Comparison of ENCODE assay signal across 1 cellular context in the genomic region with DNA sequence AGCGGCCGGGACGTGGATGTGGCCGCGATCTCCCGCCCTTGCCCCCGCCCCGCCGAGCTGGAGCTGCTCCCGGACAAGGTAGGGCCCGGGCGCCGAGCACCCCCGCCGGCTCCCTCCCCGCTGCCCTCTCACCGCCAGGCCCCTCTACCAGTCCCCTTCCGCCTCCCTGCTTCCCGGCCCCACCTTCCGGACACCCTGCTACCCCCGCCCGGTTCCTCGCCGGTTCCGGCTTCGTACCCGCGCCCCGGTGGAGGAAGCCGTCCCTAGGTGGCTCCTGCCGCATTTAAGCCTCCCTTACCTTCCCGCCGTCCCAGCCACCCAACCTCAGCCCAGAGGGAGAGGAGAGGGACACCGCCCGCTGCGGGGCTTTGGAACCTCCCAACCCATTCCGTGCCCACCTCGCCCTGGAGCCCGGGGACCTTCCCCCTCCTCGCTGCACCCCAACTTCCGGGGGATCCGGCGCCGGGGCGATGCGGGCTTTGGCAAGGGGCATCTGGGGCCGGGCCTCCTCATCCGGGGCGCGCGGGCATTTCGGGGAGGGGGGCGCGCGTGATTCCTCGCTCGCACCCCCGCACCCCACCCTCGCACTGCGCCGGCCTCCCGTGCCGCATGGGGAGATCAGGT.
A peak's percentile ranks its signal among the peaks of the same experiment; 100 is the strongest.
TF ChIP-seq lines count a peak whose summit lies in the region.

No MANE protein-coding gene starts in this region.

TF ChIP-seq in HepG2, 621 proteins besides CTCF, POLR2A, EP300 and RAD21 (continued from another document and continues in another):
- TF ChIP-seq, protein P1, sequence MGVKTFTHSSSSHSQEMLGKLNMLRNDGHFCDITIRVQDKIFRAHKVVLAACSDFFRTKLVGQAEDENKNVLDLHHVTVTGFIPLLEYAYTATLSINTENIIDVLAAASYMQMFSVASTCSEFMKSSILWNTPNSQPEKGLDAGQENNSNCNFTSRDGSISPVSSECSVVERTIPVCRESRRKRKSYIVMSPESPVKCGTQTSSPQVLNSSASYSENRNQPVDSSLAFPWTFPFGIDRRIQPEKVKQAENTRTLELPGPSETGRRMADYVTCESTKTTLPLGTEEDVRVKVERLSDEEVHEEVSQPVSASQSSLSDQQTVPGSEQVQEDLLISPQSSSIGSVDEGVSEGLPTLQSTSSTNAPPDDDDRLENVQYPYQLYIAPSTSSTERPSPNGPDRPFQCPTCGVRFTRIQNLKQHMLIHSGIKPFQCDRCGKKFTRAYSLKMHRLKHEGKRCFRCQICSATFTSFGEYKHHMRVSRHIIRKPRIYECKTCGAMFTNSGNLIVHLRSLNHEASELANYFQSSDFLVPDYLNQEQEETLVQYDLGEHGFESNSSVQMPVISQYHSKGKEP (CRISPR knock-in tag; IDR thresholded peaks at IDR 0.05): no peak
- TF ChIP-seq, protein P2, sequence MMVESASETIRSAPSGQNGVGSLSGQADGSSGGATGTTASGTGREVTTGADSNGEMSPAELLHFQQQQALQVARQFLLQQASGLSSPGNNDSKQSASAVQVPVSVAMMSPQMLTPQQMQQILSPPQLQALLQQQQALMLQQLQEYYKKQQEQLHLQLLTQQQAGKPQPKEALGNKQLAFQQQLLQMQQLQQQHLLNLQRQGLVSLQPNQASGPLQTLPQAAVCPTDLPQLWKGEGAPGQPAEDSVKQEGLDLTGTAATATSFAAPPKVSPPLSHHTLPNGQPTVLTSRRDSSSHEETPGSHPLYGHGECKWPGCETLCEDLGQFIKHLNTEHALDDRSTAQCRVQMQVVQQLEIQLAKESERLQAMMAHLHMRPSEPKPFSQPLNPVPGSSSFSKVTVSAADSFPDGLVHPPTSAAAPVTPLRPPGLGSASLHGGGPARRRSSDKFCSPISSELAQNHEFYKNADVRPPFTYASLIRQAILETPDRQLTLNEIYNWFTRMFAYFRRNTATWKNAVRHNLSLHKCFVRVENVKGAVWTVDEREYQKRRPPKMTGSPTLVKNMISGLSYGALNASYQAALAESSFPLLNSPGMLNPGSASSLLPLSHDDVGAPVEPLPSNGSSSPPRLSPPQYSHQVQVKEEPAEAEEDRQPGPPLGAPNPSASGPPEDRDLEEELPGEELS (CRISPR knock-in tag; IDR thresholded peaks at IDR 0.05): 0 out of 2 replicates have a peak, but pooled peaks have one; percentile 17
- no peak for TF ChIP-seq ZNF331 (CRISPR knock-in tag; IDR thresholded peaks at IDR 0.05)
- TF ChIP-seq, protein P3, sequence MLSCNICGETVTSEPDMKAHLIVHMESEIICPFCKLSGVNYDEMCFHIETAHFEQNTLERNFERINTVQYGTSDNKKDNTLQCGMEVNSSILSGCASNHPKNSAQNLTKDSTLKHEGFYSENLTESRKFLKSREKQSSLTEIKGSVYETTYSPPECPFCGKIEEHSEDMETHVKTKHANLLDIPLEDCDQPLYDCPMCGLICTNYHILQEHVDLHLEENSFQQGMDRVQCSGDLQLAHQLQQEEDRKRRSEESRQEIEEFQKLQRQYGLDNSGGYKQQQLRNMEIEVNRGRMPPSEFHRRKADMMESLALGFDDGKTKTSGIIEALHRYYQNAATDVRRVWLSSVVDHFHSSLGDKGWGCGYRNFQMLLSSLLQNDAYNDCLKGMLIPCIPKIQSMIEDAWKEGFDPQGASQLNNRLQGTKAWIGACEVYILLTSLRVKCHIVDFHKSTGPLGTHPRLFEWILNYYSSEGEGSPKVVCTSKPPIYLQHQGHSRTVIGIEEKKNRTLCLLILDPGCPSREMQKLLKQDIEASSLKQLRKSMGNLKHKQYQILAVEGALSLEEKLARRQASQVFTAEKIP (CRISPR knock-in tag; IDR thresholded peaks at IDR 0.05; ENCODE audit: borderline replicate concordance): no peak
- TF ChIP-seq ZNF567 (CRISPR knock-in tag; IDR thresholded peaks at IDR 0.05; ENCODE audit: borderline replicate concordance): no peak
- TF ChIP-seq, protein P4, sequence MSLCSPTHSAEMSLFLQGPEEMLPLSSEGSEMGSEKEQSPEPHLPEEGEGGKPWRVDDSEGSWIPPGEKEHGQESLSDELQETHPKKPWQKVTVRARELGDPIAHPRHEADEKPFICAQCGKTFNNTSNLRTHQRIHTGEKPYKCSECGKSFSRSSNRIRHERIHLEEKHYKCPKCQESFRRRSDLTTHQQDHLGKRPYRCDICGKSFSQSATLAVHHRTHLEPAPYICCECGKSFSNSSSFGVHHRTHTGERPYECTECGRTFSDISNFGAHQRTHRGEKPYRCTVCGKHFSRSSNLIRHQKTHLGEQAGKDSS (CRISPR knock-in tag; IDR thresholded peaks at IDR 0.05; ENCODE audit: borderline replicate concordance, low read depth): peak; percentile 39; the same call in 1 of the 2 replicates
- TF ChIP-seq, protein P5, sequence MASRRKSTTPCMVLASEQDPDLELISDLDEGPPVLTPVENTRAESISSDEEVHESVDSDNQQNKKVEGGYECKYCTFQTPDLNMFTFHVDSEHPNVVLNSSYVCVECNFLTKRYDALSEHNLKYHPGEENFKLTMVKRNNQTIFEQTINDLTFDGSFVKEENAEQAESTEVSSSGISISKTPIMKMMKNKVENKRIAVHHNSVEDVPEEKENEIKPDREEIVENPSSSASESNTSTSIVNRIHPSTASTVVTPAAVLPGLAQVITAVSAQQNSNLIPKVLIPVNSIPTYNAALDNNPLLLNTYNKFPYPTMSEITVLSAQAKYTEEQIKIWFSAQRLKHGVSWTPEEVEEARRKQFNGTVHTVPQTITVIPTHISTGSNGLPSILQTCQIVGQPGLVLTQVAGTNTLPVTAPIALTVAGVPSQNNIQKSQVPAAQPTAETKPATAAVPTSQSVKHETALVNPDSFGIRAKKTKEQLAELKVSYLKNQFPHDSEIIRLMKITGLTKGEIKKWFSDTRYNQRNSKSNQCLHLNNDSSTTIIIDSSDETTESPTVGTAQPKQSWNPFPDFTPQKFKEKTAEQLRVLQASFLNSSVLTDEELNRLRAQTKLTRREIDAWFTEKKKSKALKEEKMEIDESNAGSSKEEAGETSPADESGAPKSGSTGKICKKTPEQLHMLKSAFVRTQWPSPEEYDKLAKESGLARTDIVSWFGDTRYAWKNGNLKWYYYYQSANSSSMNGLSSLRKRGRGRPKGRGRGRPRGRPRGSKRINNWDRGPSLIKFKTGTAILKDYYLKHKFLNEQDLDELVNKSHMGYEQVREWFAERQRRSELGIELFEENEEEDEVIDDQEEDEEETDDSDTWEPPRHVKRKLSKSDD (CRISPR knock-in tag; IDR thresholded peaks at IDR 0.05; ENCODE audit: low read depth): 0 out of 2 replicates have a peak, but pooled peaks have one; percentile 8
- TF ChIP-seq, protein P6, sequence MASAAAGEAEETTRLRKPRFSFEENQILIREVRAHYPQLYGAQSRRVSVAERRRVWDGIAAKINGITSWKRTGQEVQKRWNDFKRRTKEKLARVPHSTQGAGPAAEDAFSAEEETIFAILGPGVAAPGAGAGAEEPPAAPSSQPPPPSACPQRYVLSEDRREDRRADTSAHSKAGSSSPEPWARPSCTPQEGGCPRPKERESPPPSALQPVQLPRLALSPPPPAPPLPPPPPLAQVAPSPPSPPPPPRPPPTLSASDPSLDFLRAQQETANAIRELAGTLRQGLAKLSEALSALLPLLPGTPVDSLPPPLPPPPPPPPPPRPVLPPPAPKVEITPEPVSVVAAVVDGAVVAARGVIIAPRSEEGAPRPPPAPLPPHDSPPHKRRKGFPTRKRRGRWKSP (CRISPR knock-in tag; IDR thresholded peaks at IDR 0.05): peak; percentile 74
- TF ChIP-seq HOXA3 (CRISPR knock-in tag; IDR thresholded peaks at IDR 0.05): peak; percentile 48; the same call in 1 of the 2 replicates
- no peak for TF ChIP-seq HDAC6 (IDR thresholded peaks at IDR 0.05; ENCODE audit: low read depth, low read length)
- TF ChIP-seq ZNF3 (CRISPR knock-in tag; IDR thresholded peaks at IDR 0.05): 0 out of 2 replicates have a peak, but pooled peaks have one; percentile 24
- TF ChIP-seq ZNF546 (CRISPR knock-in tag; conservative IDR thresholded peaks at IDR 0.05): no peak
- 0 out of 2 replicates have a peak, but pooled peaks have one; percentile 55 for TF ChIP-seq NKX3-1 (CRISPR knock-in tag; IDR thresholded peaks at IDR 0.05)
- TF ChIP-seq, protein P7, sequence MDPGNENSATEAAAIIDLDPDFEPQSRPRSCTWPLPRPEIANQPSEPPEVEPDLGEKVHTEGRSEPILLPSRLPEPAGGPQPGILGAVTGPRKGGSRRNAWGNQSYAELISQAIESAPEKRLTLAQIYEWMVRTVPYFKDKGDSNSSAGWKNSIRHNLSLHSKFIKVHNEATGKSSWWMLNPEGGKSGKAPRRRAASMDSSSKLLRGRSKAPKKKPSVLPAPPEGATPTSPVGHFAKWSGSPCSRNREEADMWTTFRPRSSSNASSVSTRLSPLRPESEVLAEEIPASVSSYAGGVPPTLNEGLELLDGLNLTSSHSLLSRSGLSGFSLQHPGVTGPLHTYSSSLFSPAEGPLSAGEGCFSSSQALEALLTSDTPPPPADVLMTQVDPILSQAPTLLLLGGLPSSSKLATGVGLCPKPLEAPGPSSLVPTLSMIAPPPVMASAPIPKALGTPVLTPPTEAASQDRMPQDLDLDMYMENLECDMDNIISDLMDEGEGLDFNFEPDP (CRISPR knock-in tag; conservative IDR thresholded peaks at IDR 0.05): 0 out of 2 replicates have a peak, but pooled peaks have one; percentile 8
- TF ChIP-seq, protein P8, sequence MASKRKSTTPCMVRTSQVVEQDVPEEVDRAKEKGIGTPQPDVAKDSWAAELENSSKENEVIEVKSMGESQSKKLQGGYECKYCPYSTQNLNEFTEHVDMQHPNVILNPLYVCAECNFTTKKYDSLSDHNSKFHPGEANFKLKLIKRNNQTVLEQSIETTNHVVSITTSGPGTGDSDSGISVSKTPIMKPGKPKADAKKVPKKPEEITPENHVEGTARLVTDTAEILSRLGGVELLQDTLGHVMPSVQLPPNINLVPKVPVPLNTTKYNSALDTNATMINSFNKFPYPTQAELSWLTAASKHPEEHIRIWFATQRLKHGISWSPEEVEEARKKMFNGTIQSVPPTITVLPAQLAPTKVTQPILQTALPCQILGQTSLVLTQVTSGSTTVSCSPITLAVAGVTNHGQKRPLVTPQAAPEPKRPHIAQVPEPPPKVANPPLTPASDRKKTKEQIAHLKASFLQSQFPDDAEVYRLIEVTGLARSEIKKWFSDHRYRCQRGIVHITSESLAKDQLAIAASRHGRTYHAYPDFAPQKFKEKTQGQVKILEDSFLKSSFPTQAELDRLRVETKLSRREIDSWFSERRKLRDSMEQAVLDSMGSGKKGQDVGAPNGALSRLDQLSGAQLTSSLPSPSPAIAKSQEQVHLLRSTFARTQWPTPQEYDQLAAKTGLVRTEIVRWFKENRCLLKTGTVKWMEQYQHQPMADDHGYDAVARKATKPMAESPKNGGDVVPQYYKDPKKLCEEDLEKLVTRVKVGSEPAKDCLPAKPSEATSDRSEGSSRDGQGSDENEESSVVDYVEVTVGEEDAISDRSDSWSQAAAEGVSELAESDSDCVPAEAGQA (IDR thresholded peaks at IDR 0.05; ENCODE audit: low read depth): no peak
- TF ChIP-seq, protein P8 (CRISPR knock-in tag; IDR thresholded peaks at IDR 0.05; ENCODE audit: borderline replicate concordance): 0 out of 2 replicates have a peak, but pooled peaks have one; percentile 68
- TF ChIP-seq, protein P9, sequence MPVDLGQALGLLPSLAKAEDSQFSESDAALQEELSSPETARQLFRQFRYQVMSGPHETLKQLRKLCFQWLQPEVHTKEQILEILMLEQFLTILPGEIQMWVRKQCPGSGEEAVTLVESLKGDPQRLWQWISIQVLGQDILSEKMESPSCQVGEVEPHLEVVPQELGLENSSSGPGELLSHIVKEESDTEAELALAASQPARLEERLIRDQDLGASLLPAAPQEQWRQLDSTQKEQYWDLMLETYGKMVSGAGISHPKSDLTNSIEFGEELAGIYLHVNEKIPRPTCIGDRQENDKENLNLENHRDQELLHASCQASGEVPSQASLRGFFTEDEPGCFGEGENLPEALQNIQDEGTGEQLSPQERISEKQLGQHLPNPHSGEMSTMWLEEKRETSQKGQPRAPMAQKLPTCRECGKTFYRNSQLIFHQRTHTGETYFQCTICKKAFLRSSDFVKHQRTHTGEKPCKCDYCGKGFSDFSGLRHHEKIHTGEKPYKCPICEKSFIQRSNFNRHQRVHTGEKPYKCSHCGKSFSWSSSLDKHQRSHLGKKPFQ (CRISPR knock-in tag; IDR thresholded peaks at IDR 0.05; ENCODE audit: insufficient replicate concordance): no peak
- TF ChIP-seq TARDBP (CRISPR knock-in tag; IDR thresholded peaks at IDR 0.05): peak; percentile 52; the same call in 1 of the 2 replicates
- 0 out of 2 replicates have a peak, but pooled peaks have one; percentile 59 for TF ChIP-seq KLF12 (CRISPR knock-in tag; IDR thresholded peaks at IDR 0.05; ENCODE audit: borderline replicate concordance)
- TF ChIP-seq, protein P10, sequence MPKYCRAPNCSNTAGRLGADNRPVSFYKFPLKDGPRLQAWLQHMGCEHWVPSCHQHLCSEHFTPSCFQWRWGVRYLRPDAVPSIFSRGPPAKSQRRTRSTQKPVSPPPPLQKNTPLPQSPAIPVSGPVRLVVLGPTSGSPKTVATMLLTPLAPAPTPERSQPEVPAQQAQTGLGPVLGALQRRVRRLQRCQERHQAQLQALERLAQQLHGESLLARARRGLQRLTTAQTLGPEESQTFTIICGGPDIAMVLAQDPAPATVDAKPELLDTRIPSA (CRISPR knock-in tag; IDR thresholded peaks at IDR 0.05; ENCODE audit: borderline replicate concordance): 0 out of 2 replicates have a peak, but pooled peaks have one; percentile 43
- peak; percentile 24; the same call in 1 of the 2 replicates for TF ChIP-seq KLF6 (CRISPR knock-in tag; IDR thresholded peaks at IDR 0.05)
- TF ChIP-seq MAZ (IDR thresholded peaks at IDR 0.05; ENCODE audit: borderline replicate concordance, low read depth, low read length): peak; percentile 8; the same call in 1 of the 2 replicates
- TF ChIP-seq MAZ (CRISPR knock-in tag; IDR thresholded peaks at IDR 0.05; ENCODE audit: low read depth): peak; percentile 57; the same call in 1 of the 2 replicates
- TF ChIP-seq MIER2 (CRISPR knock-in tag; IDR thresholded peaks at IDR 0.05): no peak
